In genomic region chr10:109103278-109103677, GRCh38 we compare ENCODE assay signal across 26 cellular contexts.
A peak's percentile ranks its signal among the peaks of the same experiment; 100 is the strongest.
DNase-seq lines count a peak whose midpoint lies in the region; ATAC-seq, FAIRE-seq and TF ChIP-seq lines count a peak whose summit lies in the region.
"Had no signal": no experiment of that assay in that cellular context is flagged by ENCODE, and none has a peak within 500 bp of the region (broad histone marks: within the 10 kb centered on the region; RNA-seq: fewer than 3 reads in every experiment).

No MANE protein-coding gene starts in this region.

- TF ChIP-seq CTCF in body of pancreas (IDR thresholded peaks at IDR 0.05) (no peak), pancreas (IDR thresholded peaks at IDR 0.05) (no peak)

- no peaks in the 10 kb centered on the region for H3K27me3 ChIP-seq in body of pancreas
- H3K27me3 ChIP-seq in pancreas, result no peaks in the 10 kb centered on the region
- H3K27me3 ChIP-seq: BE2C; BLaER1 treated with 17β-estradiol and CSF1 and Interleukin-3, amounts not matched to agents 10 nM and 100 nM had no signal

- H3K36me3 ChIP-seq in body of pancreas (replicated peaks in 1 of 2; ENCODE audit: insufficient read depth in 1 of 2, low read depth in 2 of 2) (no peaks in the 10 kb centered on the region), pancreas (no peaks in the 10 kb centered on the region)
- H3K36me3 ChIP-seq: BE2C; BLaER1 treated with 17β-estradiol and CSF1 and Interleukin-3, amounts not matched to agents 10 nM and 100 nM had no signal

- TF ChIP-seq POLR2A in body of pancreas (IDR thresholded peaks at IDR 0.05), result no peak

- H3K27ac ChIP-seq in body of pancreas (peak overlapping the region in 3 of 4 donors; percentile 0 to 4 (median 0)), pancreas (peak overlapping the region in 1 of 4 donors; percentile 30)
- H3K27ac ChIP-seq: A549; BLaER1 treated with 17β-estradiol and CSF1 and Interleukin-3, amounts not matched to agents 10 nM and 100 nM had no signal

- H3K9me3 ChIP-seq in body of pancreas (no peaks in the 10 kb centered on the region), pancreas (no peaks in the 10 kb centered on the region)
- H3K9me3 ChIP-seq: A549, BE2C had no signal

- H3K27me3 Mint-ChIP-seq in stimulated activated memory B cell treated with anti-CD40 and anti-IgM and Interleukin-4, amounts not matched to agents 10 μg/mL and 1 μg/mL and 100 μg/mL, for 72 hours, result no peaks in the 10 kb centered on the region
- H3K27me3 Mint-ChIP-seq: CD4-positive, alpha-beta T cell; CD8-positive, alpha-beta memory T cell had no signal

- no peak overlapping the region for H3K27ac Mint-ChIP-seq in stimulated activated memory B cell treated with anti-CD40 and anti-IgM and Interleukin-4, amounts not matched to agents 10 μg/mL and 1 μg/mL and 100 μg/mL, for 72 hours
- H3K27ac Mint-ChIP-seq: CD14-positive monocyte; CD4-positive, alpha-beta T cell; CD8-positive, alpha-beta memory T cell; GM23338; H9; HFFc6 had no signal

- WGBS in body of pancreas, 2 donors, result 14 to 15% methylated on average over 2 of the region's 2 CpGs
- WGBS in pancreas, 2 donors, result 11 to 13% methylated on average over 2 of the region's 2 CpGs

- no peaks in the 10 kb centered on the region for H3K36me3 Mint-ChIP-seq in stimulated activated memory B cell treated with anti-CD40 and anti-IgM and Interleukin-4, amounts not matched to agents 10 μg/mL and 1 μg/mL and 100 μg/mL, for 72 hours
- H3K36me3 Mint-ChIP-seq: CD14-positive monocyte; CD8-positive, alpha-beta memory T cell had no signal

- H3K4me1 Mint-ChIP-seq in stimulated activated memory B cell treated with anti-CD40 and anti-IgM and Interleukin-4, amounts not matched to agents 10 μg/mL and 1 μg/mL and 100 μg/mL, for 72 hours, result no peaks in the 10 kb centered on the region
- H3K4me1 Mint-ChIP-seq: CD14-positive monocyte; CD8-positive, alpha-beta memory T cell had no signal

- ATAC-seq in body of pancreas, result peak; percentile 95
- peak; percentile 48 for ATAC-seq in left colon
- peak; percentile 90 to 97 (median 96) for ATAC-seq in pancreas
- ATAC-seq in stimulated activated memory B cell treated with anti-CD40 and anti-IgM and Interleukin-4, amounts not matched to agents 10 μg/mL and 1 μg/mL and 100 μg/mL, for 72 hours, result peak; percentile 36
- no peak for ATAC-seq in GM21367 (IDR thresholded peaks at IDR 0.05; ENCODE audit: unreplicated experiment)
- ATAC-seq: A549, GM12878, GM23338 had no signal

- H3K9me3 Mint-ChIP-seq in stimulated activated memory B cell treated with anti-CD40 and anti-IgM and Interleukin-4, amounts not matched to agents 10 μg/mL and 1 μg/mL and 100 μg/mL, for 72 hours, result no peaks in the 10 kb centered on the region
- H3K9me3 Mint-ChIP-seq: GM23338, H9, HFFc6 had no signal

- H3K4me3 ChIP-seq in body of pancreas (no peak overlapping the region), pancreas (no peak overlapping the region)
- H3K4me3 ChIP-seq: A549; BLaER1 treated with 17β-estradiol and CSF1 and Interleukin-3, amounts not matched to agents 10 nM and 100 nM; GM12878; GM23338 had no signal

- DNase-seq in body of pancreas (peak; percentile 43 to 80 (median 64)), left colon (no peak), pancreas (peak in 3 of 6 donors; percentile 53 to 73 (median 63)), cerebellar nuclear complex (lab: John Stamatoyannopoulos, UW) (no peak), GM19240 (ENCODE audit: insufficient read length, low spot score) (no peak)
- DNase-seq: 8988T; ACHN; AML-193; BE2C; CD4-positive, alpha-beta T cell; CD8-positive, alpha-beta memory T cell; DMS 273 treated with DMSO at 0.1 percent for 48 hours; DMS79; EL; GDM1; H9; HFFc6 had no signal

- intact Hi-C loops in body of pancreas (cut with DNase I), result no loop called here
- intact Hi-C loops in left colon (cut with DNase I, micrococcal nuclease), result no loop called here
- intact Hi-C loops in pancreas (cut with DNase I), result no loop called here

- FAIRE-seq in pancreas (lab: Jason Lieb, UNC), result no peak
- FAIRE-seq: A549, D721Med, GM12878, GM19239 had no signal

- H3K4me1 ChIP-seq in body of pancreas (peaks cover 28% of the 10 kb centered on the region), pancreas (peaks cover 0 to 7% (median 7%) of the 10 kb centered on the region in 3 donors)
- H3K4me1 ChIP-seq: A549, BE2C had no signal

- no peak overlapping the region for H3K4me3 Mint-ChIP-seq in stimulated activated memory B cell treated with anti-CD40 and anti-IgM and Interleukin-4, amounts not matched to agents 10 μg/mL and 1 μg/mL and 100 μg/mL, for 72 hours
- H3K4me3 Mint-ChIP-seq: CD14-positive monocyte; CD4-positive, alpha-beta T cell; CD8-positive, alpha-beta memory T cell; GM23338; H9; HFFc6 had no signal

Comparison
In these comparisons a context has a peak if more than half of its experiments do, and no peak if none do; other contexts are left out.
1. DNase-seq: peak in body of pancreas (4 of 4); none in left colon (0 of 2), cerebellar nuclear complex (0 of 2) and GM19240 (single experiment).